Comparison of ENCODE assay signal across 7 cellular contexts in the genomic region with DNA sequence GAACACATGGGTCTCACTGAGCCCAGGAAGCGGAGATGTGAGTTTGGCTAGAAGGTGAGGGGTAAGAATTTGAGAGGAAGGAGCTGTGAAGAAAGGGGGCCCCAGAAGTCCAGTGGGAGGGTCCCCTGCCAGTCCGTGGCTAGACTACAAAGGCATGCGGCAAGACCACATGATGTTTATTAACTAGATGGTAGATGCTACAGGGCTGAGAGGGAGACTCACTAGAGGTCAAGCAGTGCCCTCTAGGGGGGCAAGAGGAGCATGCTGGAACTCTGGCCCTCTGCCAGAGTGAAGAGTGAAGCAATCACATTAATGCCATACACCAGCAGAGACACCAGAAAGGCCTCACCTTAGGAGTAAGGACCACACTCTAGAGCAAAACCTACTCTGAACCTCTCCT. TPM values are rescaled to one million over a fixed set of nuclear protein-coding genes. Genes with fewer than 3 reads are reported as not detected.
DNase-seq lines count a peak whose midpoint lies in the region; ATAC-seq, FAIRE-seq and TF ChIP-seq lines count a peak whose summit lies in the region.

No MANE protein-coding gene starts in this region.

- no peaks in the 10 kb centered on the region for H3K9me2 ChIP-seq in SK-N-SH

- dilution Hi-C loops in mammary epithelial cell (cut with HindIII; ENCODE audit: low sequenced_read_pairs) = no loop called here

- TF ChIP-seq EP300 in SK-N-SH (IDR thresholded peaks at IDR 0.05; ENCODE audit: borderline replicate concordance in 1 of 2, low read depth in 1 of 2, low read length in 1 of 2) (no peak), HepG2 (IDR thresholded peaks at IDR 0.05; ENCODE audit: low read depth in 2 of 2, low read length in 2 of 2) (no peak), HepG2 (CRISPR knock-in tag; IDR thresholded peaks at IDR 0.05; ENCODE audit: borderline replicate concordance) (no peak)

- BruUV-seq in mammary epithelial cell (replicated peaks; lab: Mats Ljungman, UMichigan) = no TSS peak
- no TSS peak for BruUV-seq in HepG2 (replicated peaks; lab: Mats Ljungman, UMichigan)

- H3K9ac ChIP-seq in SK-N-SH = no peak overlapping the region
- H3K9ac ChIP-seq in mammary epithelial cell (ENCODE audit: insufficient read depth, low read length) = no peak overlapping the region
- H3K9ac ChIP-seq in HepG2 (ENCODE audit: insufficient read depth, low read depth, low read length) = no peak overlapping the region

- peaks cover 9% of the 10 kb centered on the region; the same call in 1 of the 2 replicates for H4K20me1 ChIP-seq in SK-N-SH (ENCODE audit: insufficient read depth)
- no peaks in the 10 kb centered on the region for H4K20me1 ChIP-seq in mammary epithelial cell (ENCODE audit: insufficient read depth, low read length)
- no peaks in the 10 kb centered on the region for H4K20me1 ChIP-seq in HepG2 (ENCODE audit: insufficient read depth, low read length)

- 86% methylated on average over 3 of the region's 3 CpGs for WGBS in SK-N-SH (ENCODE audit: low lambda C conversion rate)
- 83% methylated on average over 2 of the region's 3 CpGs for WGBS in mammary epithelial cell (ENCODE audit: low coverage, missing lambda C conversion rate)
- WGBS in HepG2 (ENCODE audit: low lambda C conversion rate) = 73% methylated on average over 3 of the region's 3 CpGs

- H2AFZ ChIP-seq in SK-N-SH (ENCODE audit: low read depth) = no peak overlapping the region
- no peak overlapping the region for H2AFZ ChIP-seq in mammary epithelial cell (ENCODE audit: low read depth, low read length)
- H2AFZ ChIP-seq in HepG2 (ENCODE audit: low read length) = no peak overlapping the region

- H3K27me3 ChIP-seq in SK-N-SH (ENCODE audit: insufficient read depth) (no peaks in the 10 kb centered on the region), mammary epithelial cell (ENCODE audit: insufficient read depth, low read length) (no peaks in the 10 kb centered on the region), HepG2 (ENCODE audit: control insufficient read depth in 1 of 2, insufficient read depth in 2 of 2, low read length in 2 of 2) (no peaks in the 10 kb centered on the region)

- CTCF ChIA-PET in SK-N-SH (lab: Yijun Ruan, JAX) (interaction anchor here (0.7 to 2.4 kb wide), 6 partner anchors 9 to 181 kb away, joined by 3 to 31 read pairs (median 4); no protein-coding TSS in a partner anchor), mammary epithelial cell (lab: Charles Lee; ENCODE audit: low non-redundant PET) (no interaction called here), HepG2 (lab: Yijun Ruan, JAX; ENCODE audit: low intra/inter-chr PET ratio, low total read pairs) (interaction anchor here (0.8 to 3.4 kb wide), 2 partner anchors 93 to 96 kb away, joined by 4 to 29 read pairs; no protein-coding TSS in a partner anchor)

- intact Hi-C loops in mammary epithelial cell (cut with micrococcal nuclease) (no loop called here), HepG2 (cut with micrococcal nuclease; ENCODE audit: unreplicated experiment) (loop anchor here (1.0 kb wide), 2 partner anchors 94 to 343 kb away; no protein-coding TSS in a partner anchor)

- POLR2A ChIA-PET in SK-N-SH (lab: Yijun Ruan, JAX) (no interaction called here), HepG2 (lab: Yijun Ruan, JAX) (interaction anchor here (2.8 kb wide), 1 partner anchor 12 kb away, joined by 14 read pairs; the partner anchor contains the start of genes KIAA0319L and NCDN)

- no peak for TF ChIP-seq POLR2A in HepG2 (IDR thresholded peaks at IDR 0.05; ENCODE audit: insufficient read depth in 1 of 2, low read depth in 2 of 2, low read length in 2 of 2)

- TF ChIP-seq RAD21 in SK-N-SH (IDR thresholded peaks at IDR 0.05; ENCODE audit: low read length) = peak; percentile 72
- peak; percentile 70 for TF ChIP-seq RAD21 in HepG2 (CRISPR knock-in tag; IDR thresholded peaks at IDR 0.05)

- ATAC-seq in HepG2 (peak; percentile 97), HG03045 (IDR thresholded peaks at IDR 0.05; ENCODE audit: unreplicated experiment) (no peak)

- in situ Hi-C loops in mammary epithelial cell (cut with MboI; ENCODE audit: low sequenced_read_pairs in 2 of 2) (no loop called here), HepG2 (cut with HindIII; ENCODE audit: extremely low pct_ligation_motif_present, low pct_unique_long_range_greater_than_20kb) (loop anchor here (10.0 kb wide), 1 partner anchor 100 kb away; no protein-coding TSS in a partner anchor)

- H3K4me2 ChIP-seq in SK-N-SH (no peak overlapping the region), mammary epithelial cell (ENCODE audit: insufficient read depth, low read depth, low read length) (no peak overlapping the region), HepG2 (ENCODE audit: low read depth, low read length) (no peak overlapping the region)

- DNase-seq in EH (ENCODE audit: low read depth) (peak; percentile 64), HUDEP-2 (lab: John Stamatoyannopoulos, UW; ENCODE audit: unreplicated experiment in 76 of 76) (peak in 70 of 76 experiments; percentile 15 to 83 (median 59)), SK-N-SH (peak; percentile 58), mammary epithelial cell (no peak), HepG2 (ENCODE audit: low spot score) (peak; percentile 85), mesenteric fat pad (ENCODE audit: low spot score) (no peak)

- H3K79me2 ChIP-seq in SK-N-SH (ENCODE audit: insufficient read depth) (peaks cover 84% of the 10 kb centered on the region), mammary epithelial cell (ENCODE audit: insufficient read depth, low read length) (peaks cover 55% of the 10 kb centered on the region), HepG2 (ENCODE audit: insufficient read depth, low read length) (peaks cover 12% of the 10 kb centered on the region)

- TF ChIP-seq CTCF in SK-N-SH (IDR thresholded peaks at IDR 0.05) (peak; percentile 52), mammary epithelial cell (conservative IDR thresholded peaks at IDR 0.05 in 1 of 2, IDR thresholded peaks at IDR 0.05 in 1 of 2; ENCODE audit: extremely low read depth in 1 of 2, insufficient read depth in 1 of 2, low read depth in 1 of 2, low read length in 2 of 2) (peak; percentile 7 to 26), HepG2 (CRISPR knock-in tag; IDR thresholded peaks at IDR 0.05) (peak; percentile 87)

- H3K4me3 ChIP-seq in SK-N-SH (ENCODE audit: low read depth in 2 of 2, low read length in 1 of 2) = no peak overlapping the region
- H3K4me3 ChIP-seq in mammary epithelial cell (replicated peaks in 1 of 3; ENCODE audit: insufficient read depth in 1 of 3, low read depth in 2 of 3, low read length in 3 of 3) = no peak overlapping the region
- H3K4me3 ChIP-seq in HepG2 (replicated peaks in 1 of 3; ENCODE audit: insufficient read depth in 1 of 3, low read depth in 2 of 3, low read length in 3 of 3) = no peak overlapping the region

- peaks cover 32 to 37% of the 10 kb centered on the region in 2 experiments for H3K36me3 ChIP-seq in SK-N-SH (replicated peaks in 1 of 2; ENCODE audit: control insufficient read depth in 1 of 2, insufficient read depth in 2 of 2, low read length in 1 of 2)
- peaks cover 5% of the 10 kb centered on the region for H3K36me3 ChIP-seq in mammary epithelial cell (ENCODE audit: insufficient read depth, low read length)
- H3K36me3 ChIP-seq in HepG2 (replicated peaks in 1 of 2; ENCODE audit: control insufficient read depth in 1 of 2, insufficient read depth in 2 of 2, low read length in 2 of 2) = peaks cover 5 to 44% of the 10 kb centered on the region in 2 experiments

- peaks cover 11% of the 10 kb centered on the region for H3F3A ChIP-seq in SK-N-SH (replicated peaks; ENCODE audit: insufficient read depth)

- H3K4me1 ChIP-seq in SK-N-SH (ENCODE audit: control insufficient read depth in 1 of 2, insufficient read depth in 2 of 2, low read depth in 1 of 2, low read length in 1 of 2) = peaks cover 11 to 18% of the 10 kb centered on the region in 2 experiments; a peak in 3 of 4 replicates
- H3K4me1 ChIP-seq in mammary epithelial cell (ENCODE audit: insufficient read depth, low read length) = peaks cover under 1% of the 10 kb centered on the region
- peaks cover 16% of the 10 kb centered on the region for H3K4me1 ChIP-seq in HepG2 (ENCODE audit: insufficient read depth, low read length)

- H3K27ac ChIP-seq in SK-N-SH (ENCODE audit: low read depth in 2 of 2, low read length in 1 of 2) (no peak overlapping the region), mammary epithelial cell (ENCODE audit: insufficient read depth, low read depth, low read length) (no peak overlapping the region), HepG2 (ENCODE audit: extremely low read length, insufficient read depth, low read length) (no peak overlapping the region)

- FAIRE-seq in HepG2 (lab: Jason Lieb, UNC) = peak; percentile 78

- H3K9me3 ChIP-seq in SK-N-SH (no peaks in the 10 kb centered on the region), mammary epithelial cell (replicated peaks; ENCODE audit: insufficient read depth, low read length) (no peaks in the 10 kb centered on the region), HepG2 (ENCODE audit: low read length) (no peaks in the 10 kb centered on the region)

RNA-seq across cellular contexts. Expression of gene KIAA0319L, which starts 12.2 kb away (rescaled TPM):
- 51.9 and 63.2 TPM in 2 replicates for polyA plus RNA-seq in SK-N-SH (2012; rRNA removed)
- polyA plus RNA-seq in SK-N-SH (2012; cell fraction: cytosol; rRNA removed) = 47.0 and 47.9 TPM in 2 replicates
- polyA plus RNA-seq in SK-N-SH (2012; cell fraction: nucleus; rRNA removed) = 92.9 and 108 TPM in 2 replicates
- 10 to 100 TPM; 38.1 to 68.2 TPM for total RNA-seq in mammary epithelial cell
- polyA plus RNA-seq in mammary epithelial cell = 32.4 TPM
- polyA minus RNA-seq in mammary epithelial cell = 55.5 TPM
- total RNA-seq in HepG2 (2016; rRNA removed; fragmentation: Illumina TruSeq; extraction: Trizol) = 15.9 and 33.4 TPM in 2 replicates
- 9.6 and 9.8 TPM in 2 replicates for total RNA-seq in HepG2 (2016; cell fraction: cytosol; rRNA removed; fragmentation: Illumina TruSeq; extraction: Trizol; ENCODE audit: low read depth)
- 14.8 and 30.6 TPM in 2 replicates for total RNA-seq in HepG2 (2016; cell fraction: insoluble cytoplasmic fraction; rRNA removed; fragmentation: Illumina TruSeq; extraction: Trizol)
- total RNA-seq in HepG2 (2016; cell fraction: membrane; rRNA removed; fragmentation: Illumina TruSeq; extraction: Trizol) = 17.2 and 17.3 TPM in 2 replicates
- total RNA-seq in HepG2 (2016; cell fraction: nucleus; rRNA removed; fragmentation: Illumina TruSeq; extraction: Trizol) = 54.0 and 56.5 TPM in 2 replicates
- polyA plus RNA-seq in HepG2 (2011; rRNA removed) = 74.3 and 82.6 TPM in 2 replicates
- polyA plus RNA-seq in HepG2 (2011; cell fraction: cytosol; rRNA removed) = 42.1 and 57.2 TPM in 2 replicates
- 80.2 and 103 TPM in 2 replicates for polyA plus RNA-seq in HepG2 (2011; cell fraction: nucleus; rRNA removed)
- 46.0 and 51.9 TPM in 2 replicates for polyA plus RNA-seq in HepG2 (2012)
- 2.8 and 3.0 TPM in 2 replicates for polyA plus RNA-seq in HepG2 (2016; cell fraction: cytosol; fragmentation: Illumina TruSeq; extraction: Trizol; ENCODE audit: low read depth)
- 8.0 and 11.3 TPM in 2 replicates for polyA plus RNA-seq in HepG2 (2016; cell fraction: insoluble cytoplasmic fraction; fragmentation: Illumina TruSeq; extraction: Trizol; ENCODE audit: low read depth)
- polyA plus RNA-seq in HepG2 (2016; cell fraction: membrane; fragmentation: Illumina TruSeq; extraction: Trizol; ENCODE audit: low read depth) = 7.6 and 8.2 TPM in 2 replicates
- 50.7 and 54.2 TPM in 2 replicates for polyA plus RNA-seq in HepG2 (2016; cell fraction: nucleus; fragmentation: Illumina TruSeq; extraction: Trizol; ENCODE audit: insufficient read depth, low read depth)
- polyA minus RNA-seq in HepG2 (2011; rRNA and poly(A)+ RNA removed; ENCODE audit: low replicate concordance) = 53.1 and 74.5 TPM in 2 replicates
- 37.6 and 52.7 TPM in 2 replicates for polyA minus RNA-seq in HepG2 (2011; cell fraction: cytosol; rRNA and poly(A)+ RNA removed)
- 116 and 145 TPM in 2 replicates for polyA minus RNA-seq in HepG2 (2011; cell fraction: nucleus; rRNA and poly(A)+ RNA removed)
- 48.5 TPM for total RNA-seq in mesenteric fat pad

RNA-seq across cellular contexts. Expression of gene NCDN, which starts 12.6 kb away (rescaled TPM):
- polyA plus RNA-seq in SK-N-SH (2012; rRNA removed) = 34.6 and 38.3 TPM in 2 replicates
- 18.1 and 26.1 TPM in 2 replicates for polyA plus RNA-seq in SK-N-SH (2012; cell fraction: cytosol; rRNA removed)
- polyA plus RNA-seq in SK-N-SH (2012; cell fraction: nucleus; rRNA removed) = 46.6 and 59.5 TPM in 2 replicates
- 10 to 100 TPM; 21.8 to 35.1 TPM for total RNA-seq in mammary epithelial cell
- polyA plus RNA-seq in mammary epithelial cell = 19.3 TPM
- 17.6 TPM for polyA minus RNA-seq in mammary epithelial cell
- 9.1 and 9.3 TPM in 2 replicates for total RNA-seq in HepG2 (2016; rRNA removed; fragmentation: Illumina TruSeq; extraction: Trizol)
- total RNA-seq in HepG2 (2016; cell fraction: cytosol; rRNA removed; fragmentation: Illumina TruSeq; extraction: Trizol; ENCODE audit: low read depth) = 0.88 and 1.1 TPM in 2 replicates
- 7.2 and 8.9 TPM in 2 replicates for total RNA-seq in HepG2 (2016; cell fraction: insoluble cytoplasmic fraction; rRNA removed; fragmentation: Illumina TruSeq; extraction: Trizol)
- total RNA-seq in HepG2 (2016; cell fraction: membrane; rRNA removed; fragmentation: Illumina TruSeq; extraction: Trizol) = 3.5 and 3.6 TPM in 2 replicates
- total RNA-seq in HepG2 (2016; cell fraction: nucleus; rRNA removed; fragmentation: Illumina TruSeq; extraction: Trizol) = 6.6 and 8.7 TPM in 2 replicates
- polyA plus RNA-seq in HepG2 (2011; rRNA removed) = 6.6 and 11.0 TPM in 2 replicates
- 4.6 and 5.4 TPM in 2 replicates for polyA plus RNA-seq in HepG2 (2011; cell fraction: cytosol; rRNA removed)
- polyA plus RNA-seq in HepG2 (2011; cell fraction: nucleus; rRNA removed) = 26.7 and 28.4 TPM in 2 replicates
- 4.4 and 7.0 TPM in 2 replicates for polyA plus RNA-seq in HepG2 (2012)
- 0.55 and 0.77 TPM in 2 replicates for polyA plus RNA-seq in HepG2 (2016; cell fraction: cytosol; fragmentation: Illumina TruSeq; extraction: Trizol; ENCODE audit: low read depth)
- polyA plus RNA-seq in HepG2 (2016; cell fraction: insoluble cytoplasmic fraction; fragmentation: Illumina TruSeq; extraction: Trizol; ENCODE audit: low read depth) = 7.4 and 8.8 TPM in 2 replicates
- polyA plus RNA-seq in HepG2 (2016; cell fraction: membrane; fragmentation: Illumina TruSeq; extraction: Trizol; ENCODE audit: low read depth) = 1.8 and 1.9 TPM in 2 replicates
- 15.1 and 16.2 TPM in 2 replicates for polyA plus RNA-seq in HepG2 (2016; cell fraction: nucleus; fragmentation: Illumina TruSeq; extraction: Trizol; ENCODE audit: insufficient read depth, low read depth)
- 18.1 and 18.4 TPM in 2 replicates for polyA minus RNA-seq in HepG2 (2011; rRNA and poly(A)+ RNA removed; ENCODE audit: low replicate concordance)
- 5.1 and 5.9 TPM in 2 replicates for polyA minus RNA-seq in HepG2 (2011; cell fraction: cytosol; rRNA and poly(A)+ RNA removed)
- polyA minus RNA-seq in HepG2 (2011; cell fraction: nucleus; rRNA and poly(A)+ RNA removed) = 12.4 and 15.2 TPM in 2 replicates
- 16.0 TPM for total RNA-seq in mesenteric fat pad

RNA-seq across cellular contexts. Expression of gene TFAP2E, which starts 28.1 kb away (rescaled TPM):
- polyA plus RNA-seq in SK-N-SH (2012; rRNA removed) = 0.59 and 0.68 TPM in 2 replicates
- polyA plus RNA-seq in SK-N-SH (2012; cell fraction: cytosol; rRNA removed) = 0.27 and 0.30 TPM in 2 replicates
- 5.1 and 5.9 TPM in 2 replicates for polyA plus RNA-seq in SK-N-SH (2012; cell fraction: nucleus; rRNA removed)
- under 1 TPM; 0.17 to 0.71 TPM for total RNA-seq in mammary epithelial cell
- polyA plus RNA-seq in mammary epithelial cell = 0.10 TPM
- polyA minus RNA-seq in mammary epithelial cell = not detected
- 0.31 and 0.44 TPM in 2 replicates for total RNA-seq in HepG2 (2016; rRNA removed; fragmentation: Illumina TruSeq; extraction: Trizol)
- 0.18 TPM in 1 of 2 replicates, not detected in the other for total RNA-seq in HepG2 (2016; cell fraction: cytosol; rRNA removed; fragmentation: Illumina TruSeq; extraction: Trizol; ENCODE audit: low read depth)
- 0.17 and 0.49 TPM in 2 replicates for total RNA-seq in HepG2 (2016; cell fraction: insoluble cytoplasmic fraction; rRNA removed; fragmentation: Illumina TruSeq; extraction: Trizol)
- total RNA-seq in HepG2 (2016; cell fraction: membrane; rRNA removed; fragmentation: Illumina TruSeq; extraction: Trizol) = 0.12 and 0.17 TPM in 2 replicates
- 0.47 and 0.53 TPM in 2 replicates for total RNA-seq in HepG2 (2016; cell fraction: nucleus; rRNA removed; fragmentation: Illumina TruSeq; extraction: Trizol)
- 0.41 and 0.46 TPM in 2 replicates for polyA plus RNA-seq in HepG2 (2011; rRNA removed)
- polyA plus RNA-seq in HepG2 (2011; cell fraction: cytosol; rRNA removed) = 0.32 and 0.42 TPM in 2 replicates
- 2.1 and 2.2 TPM in 2 replicates for polyA plus RNA-seq in HepG2 (2011; cell fraction: nucleus; rRNA removed)
- 0.56 and 0.88 TPM in 2 replicates for polyA plus RNA-seq in HepG2 (2012)
- 0.12 TPM in 1 of 2 replicates, not detected in the other for polyA plus RNA-seq in HepG2 (2016; cell fraction: cytosol; fragmentation: Illumina TruSeq; extraction: Trizol; ENCODE audit: low read depth)
- 0.28 and 0.50 TPM in 2 replicates for polyA plus RNA-seq in HepG2 (2016; cell fraction: insoluble cytoplasmic fraction; fragmentation: Illumina TruSeq; extraction: Trizol; ENCODE audit: low read depth)
- 0.08 and 0.26 TPM in 2 replicates for polyA plus RNA-seq in HepG2 (2016; cell fraction: membrane; fragmentation: Illumina TruSeq; extraction: Trizol; ENCODE audit: low read depth)
- 1.5 and 1.9 TPM in 2 replicates for polyA plus RNA-seq in HepG2 (2016; cell fraction: nucleus; fragmentation: Illumina TruSeq; extraction: Trizol; ENCODE audit: insufficient read depth, low read depth)
- polyA minus RNA-seq in HepG2 (2011; rRNA and poly(A)+ RNA removed; ENCODE audit: low replicate concordance) = 0.08 and 0.12 TPM in 2 replicates
- polyA minus RNA-seq in HepG2 (2011; cell fraction: cytosol; rRNA and poly(A)+ RNA removed) = not detected in 2 replicates
- 0.50 and 0.52 TPM in 2 replicates for polyA minus RNA-seq in HepG2 (2011; cell fraction: nucleus; rRNA and poly(A)+ RNA removed)
- 1.2 TPM for total RNA-seq in mesenteric fat pad

Comparison
In these comparisons a context has a peak if more than half of its experiments do, and no peak if none do; other contexts are left out.
1. DNase-seq: peak in EH (single experiment), HUDEP-2 (70 of 76), SK-N-SH (single experiment) and HepG2 (single experiment); none in mammary epithelial cell (single experiment) and mesenteric fat pad (single experiment).
2. CTCF ChIP-seq: peak in every context shown above with its lines; median percentile 87 in HepG2; 52 in SK-N-SH; 16 in mammary epithelial cell.